ENCODE assay signal across 15 cellular contexts in the genomic region with DNA sequence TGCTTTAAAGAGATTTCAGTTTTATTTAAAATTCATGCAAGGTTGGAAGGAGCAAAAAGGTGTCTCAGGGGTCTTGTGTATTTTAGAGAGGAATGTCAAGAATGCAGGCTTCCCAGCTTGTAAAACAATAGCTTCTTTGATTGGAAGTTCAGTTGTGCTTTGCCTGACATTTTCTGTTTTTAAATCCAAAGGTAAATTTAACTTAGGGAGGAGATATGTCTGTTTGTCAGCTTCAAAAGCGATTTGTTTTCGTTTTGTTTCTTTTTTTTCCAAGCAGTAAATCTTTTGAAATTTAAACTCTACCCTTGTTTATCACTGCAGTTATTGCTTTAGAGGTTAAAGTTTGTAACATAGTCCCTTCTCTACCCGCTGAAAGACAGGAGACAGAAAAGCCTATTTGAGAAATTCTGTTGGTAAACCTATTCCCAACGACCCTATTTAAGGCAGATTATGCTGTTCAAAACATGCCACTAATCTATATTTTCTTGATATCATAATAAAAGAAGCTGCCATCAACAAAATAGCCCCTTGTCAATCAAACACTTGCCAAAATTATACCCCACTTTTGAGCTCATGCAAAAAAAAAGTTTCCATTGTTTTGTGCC.
DNase-seq lines count a peak whose midpoint lies in the region; ATAC-seq, FAIRE-seq and TF ChIP-seq lines count a peak whose summit lies in the region.
"Had no signal": no experiment of that assay in that cellular context is flagged by ENCODE, and none has a peak within 500 bp of the region (broad histone marks: within the 10 kb centered on the region; RNA-seq: fewer than 3 reads in every experiment).

No MANE protein-coding gene starts in this region.

- no peak for TF ChIP-seq CTCF in 22Rv1 (IDR thresholded peaks at IDR 0.05)
- no peak for TF ChIP-seq CTCF in H1 (IDR thresholded peaks at IDR 0.05; ENCODE audit: control extremely low read depth in 1 of 3, insufficient read depth in 1 of 3, low read depth in 1 of 3, low read length in 3 of 3)

- H2BK20ac ChIP-seq in H1 (ENCODE audit: low read length) = no peak overlapping the region

- ATAC-seq in HG02870 (IDR thresholded peaks at IDR 0.05; ENCODE audit: unreplicated experiment) (no peak), GM19328 (IDR thresholded peaks at IDR 0.05; ENCODE audit: unreplicated experiment) (no peak)
- ATAC-seq: pancreas had no signal

- H3K4me2 ChIP-seq in H1 (ENCODE audit: insufficient read depth in 1 of 2, low read depth in 2 of 2, low read length in 2 of 2) (peak overlapping the region in 1 of 2 experiments; percentile 54; a peak in 2 of 4 replicates), mesendoderm (ENCODE audit: low read length) (no peak overlapping the region)
- H3K4me2 ChIP-seq: KMS-11 had no signal

- H3K36me3 ChIP-seq in H1 (ENCODE audit: control insufficient read depth in 2 of 4, insufficient read depth in 4 of 4, low read length in 3 of 4) = no peaks in the 10 kb centered on the region
- no peaks in the 10 kb centered on the region for H3K36me3 ChIP-seq in mesendoderm (ENCODE audit: control insufficient read depth, insufficient read depth, low read length)
- H3K36me3 ChIP-seq: pancreas had no signal

- H2BK12ac ChIP-seq in H1 (ENCODE audit: low read depth, low read length) = no peak overlapping the region

- H3K23me2 ChIP-seq in H1 (ENCODE audit: low read depth, low read length) = no peaks in the 10 kb centered on the region

- H3K27me3 ChIP-seq in H1 (replicated peaks in 1 of 4; ENCODE audit: control insufficient read depth in 3 of 4, extremely low read depth in 1 of 4, insufficient read depth in 3 of 4, low read length in 3 of 4) (no peaks in the 10 kb centered on the region), mesendoderm (ENCODE audit: insufficient read depth, low read length, poor library complexity) (no peaks in the 10 kb centered on the region)
- H3K27me3 ChIP-seq: pancreas had no signal

- H3K14ac ChIP-seq in H1 (ENCODE audit: insufficient read length) = no peak overlapping the region

- TF ChIP-seq POLR2A in H1 (IDR thresholded peaks at IDR 0.05; ENCODE audit: control extremely low read depth in 1 of 2, low read depth in 2 of 2, low read length in 2 of 2) = no peak
- no peak for TF ChIP-seq POLR2A in erythroblast (IDR thresholded peaks at IDR 0.05; ENCODE audit: low read length)

- H3K9me3 Mint-ChIP-seq in activated naive CD4-positive, alpha-beta T cell treated with anti-CD3 and anti-CD28 coated beads, Interleukin-2, amount 10 ng/mL, durations not matched to agents 7 days and 5 days = no peaks in the 10 kb centered on the region
- H3K9me3 Mint-ChIP-seq: CD4-positive, alpha-beta T cell had no signal

- H3K4me1 ChIP-seq in H1 (replicated peaks in 1 of 4; ENCODE audit: control insufficient read depth in 3 of 4, insufficient read depth in 4 of 4, low read length in 3 of 4) (peaks cover 0 to 10% (median 0%) of the 10 kb centered on the region in 4 experiments; a peak in 1 of 7 replicates), mesendoderm (ENCODE audit: control insufficient read depth, low read depth, low read length) (no peaks in the 10 kb centered on the region)
- H3K4me1 ChIP-seq: pancreas had no signal

- WGBS in H1 (ENCODE audit: extremely low coverage in 1 of 2, insufficient coverage in 1 of 2, insufficient read length in 1 of 2, insufficient replicate concordance in 2 of 2, low coverage in 1 of 2, low lambda C conversion rate in 2 of 2, missing lambda C conversion rate in 1 of 2), 2 experiments = 2% methylated on average over 4 of the region's 4 CpGs; no CpG with 5 or more reads in 1 of the 2 experiments
- WGBS in mesendoderm (ENCODE audit: extremely low coverage, insufficient coverage, low lambda C conversion rate) = no CpG with 5 or more reads among the region's 4 CpGs

- no peaks in the 10 kb centered on the region for H3K79me2 ChIP-seq in H1 (ENCODE audit: control insufficient read depth in 1 of 2, insufficient read depth in 2 of 2, low read length in 2 of 2)
- H3K79me2 ChIP-seq in mesendoderm (ENCODE audit: control insufficient read depth, insufficient read depth, low read length) = no peaks in the 10 kb centered on the region

- H3K27ac ChIP-seq in 22Rv1 = peak overlapping the region; percentile 5
- no peak overlapping the region; the same call in 1 of the 2 replicates for H3K27ac ChIP-seq in H1 (ENCODE audit: low read depth, low read length)
- H3K27ac ChIP-seq in mesendoderm (ENCODE audit: low read depth, low read length) = no peak overlapping the region
- H3K27ac ChIP-seq: KMS-11 had no signal

- H3K18ac ChIP-seq in H1 (ENCODE audit: extremely low read depth, low read length) = no peak overlapping the region
- no peak overlapping the region for H3K18ac ChIP-seq in mesendoderm (ENCODE audit: low read length)

- peak overlapping the region in 1 of 4 experiments; percentile 13; a peak in 1 of 7 replicates for H3K9ac ChIP-seq in H1 (replicated peaks in 1 of 4; ENCODE audit: extremely low read depth in 1 of 4, low read depth in 3 of 4, low read length in 3 of 4)
- no peak overlapping the region for H3K9ac ChIP-seq in mesendoderm (ENCODE audit: low read length)
- H3K9ac ChIP-seq: KMS-11 had no signal

- H2BK5ac ChIP-seq in H1 (ENCODE audit: low read depth, low read length) (no peak overlapping the region), mesendoderm (ENCODE audit: low read length) (no peak overlapping the region)

- no peaks in the 10 kb centered on the region for H3K4me1 Mint-ChIP-seq in activated naive CD4-positive, alpha-beta T cell treated with anti-CD3 and anti-CD28 coated beads, Interleukin-2, amount 10 ng/mL, durations not matched to agents 7 days and 5 days
- H3K4me1 Mint-ChIP-seq: immature natural killer cell had no signal

- H2AK5ac ChIP-seq in H1 (ENCODE audit: low read depth, low read length) = no peak overlapping the region
- H2AK5ac ChIP-seq in mesendoderm (ENCODE audit: low read length) = no peak overlapping the region

- no peak overlapping the region for H4K5ac ChIP-seq in H1 (ENCODE audit: insufficient read length, low read depth, low read length)
- H4K5ac ChIP-seq in mesendoderm (ENCODE audit: low read length) = no peak overlapping the region

- no peak overlapping the region for H3K56ac ChIP-seq in H1 (replicated peaks; ENCODE audit: insufficient read length, low read depth, low read length)
- no peak overlapping the region for H3K56ac ChIP-seq in mesendoderm (ENCODE audit: low read length)

- no peak overlapping the region for H3K4me3 Mint-ChIP-seq in activated naive CD4-positive, alpha-beta T cell treated with anti-CD3 and anti-CD28 coated beads, Interleukin-2, amount 10 ng/mL, durations not matched to agents 7 days and 5 days
- H3K4me3 Mint-ChIP-seq: CD4-positive, alpha-beta T cell; immature natural killer cell had no signal

- TF ChIP-seq RAD21 in H1 (IDR thresholded peaks at IDR 0.05 in 1 of 2, conservative IDR thresholded peaks at IDR 0.05 in 1 of 2; ENCODE audit: low read depth in 2 of 2, low read length in 2 of 2) = no peak

- H3K23ac ChIP-seq in H1 (ENCODE audit: insufficient read length) (no peak overlapping the region), mesendoderm (ENCODE audit: low read length) (no peak overlapping the region)

- DNase-seq in HuH-7 (ENCODE audit: low spot score) = peak; percentile 44
- DNase-seq in H1 (ENCODE audit: low read depth in 1 of 2, low spot score in 2 of 2) = peak in 1 of 2 experiments; percentile 2
- DNase-seq in mesendoderm = peak; percentile 81
- no peak for DNase-seq in activated naive CD4-positive, alpha-beta T cell treated with anti-CD3 and anti-CD28 coated beads, Interleukin-2, amount 10 ng/mL, durations not matched to agents 7 days and 5 days
- DNase-seq in erythroblast (lab: John Stamatoyannopoulos, UW) = no peak
- DNase-seq: activated effector memory CD4-positive, alpha-beta T cell treated with Interleukin-2 at 50 U/mL for 16 hours; CD4-positive, alpha-beta T cell; immature natural killer cell; NCI-H1417 treated with DMSO at 0.1 percent for 48 hours; NCI-H345; pancreas had no signal

- peak in 1 of 2 experiments; percentile 42; a peak in 1 of 3 replicates for TF ChIP-seq EP300 in H1 (IDR thresholded peaks at IDR 0.05; ENCODE audit: borderline replicate concordance in 1 of 2, low read depth in 2 of 2, low read length in 2 of 2)

- H3K79me1 ChIP-seq in H1 (ENCODE audit: low read depth, low read length) = no peaks in the 10 kb centered on the region
- no peaks in the 10 kb centered on the region for H3K79me1 ChIP-seq in mesendoderm (ENCODE audit: low read length)

- no peak overlapping the region for H3K27ac Mint-ChIP-seq in activated naive CD4-positive, alpha-beta T cell treated with anti-CD3 and anti-CD28 coated beads, Interleukin-2, amount 10 ng/mL, durations not matched to agents 7 days and 5 days
- H3K27ac Mint-ChIP-seq: CD4-positive, alpha-beta T cell; immature natural killer cell had no signal

- H3K36me3 Mint-ChIP-seq in activated naive CD4-positive, alpha-beta T cell treated with anti-CD3 and anti-CD28 coated beads, Interleukin-2, amount 10 ng/mL, durations not matched to agents 7 days and 5 days = no peaks in the 10 kb centered on the region
- H3K36me3 Mint-ChIP-seq: immature natural killer cell had no signal

- no peaks in the 10 kb centered on the region for H3K9me3 ChIP-seq in H1 (ENCODE audit: insufficient read depth in 2 of 2, low read depth in 1 of 2, low read length in 1 of 2)
- H3K9me3 ChIP-seq: pancreas had no signal

- no peaks in the 10 kb centered on the region for H4K20me1 ChIP-seq in H1 (replicated peaks in 1 of 2; ENCODE audit: control insufficient read depth in 1 of 2, insufficient read depth in 2 of 2, low read length in 2 of 2)

- FAIRE-seq in H1 (lab: Jason Lieb, UNC) = peak; percentile 91
- FAIRE-seq: pancreas had no signal

- no peak overlapping the region for H4K8ac ChIP-seq in H1 (ENCODE audit: extremely low read depth, insufficient read depth, low read length)
- no peak overlapping the region for H4K8ac ChIP-seq in mesendoderm (ENCODE audit: low read depth, low read length)

- H3K4ac ChIP-seq in H1 (replicated peaks; ENCODE audit: insufficient read length, low read depth, low read length) = no peak overlapping the region
- no peak overlapping the region for H3K4ac ChIP-seq in mesendoderm (ENCODE audit: low read depth, low read length)

- H2BK15ac ChIP-seq in H1 (ENCODE audit: low read length) (no peak overlapping the region), mesendoderm (replicated peaks; ENCODE audit: low read depth) (no peak overlapping the region)

- no peak overlapping the region for H2BK120ac ChIP-seq in H1 (replicated peaks; ENCODE audit: low read depth, low read length)
- no peak overlapping the region for H2BK120ac ChIP-seq in mesendoderm (ENCODE audit: low read depth, low read length)

- H3K27me3 Mint-ChIP-seq in activated naive CD4-positive, alpha-beta T cell treated with anti-CD3 and anti-CD28 coated beads, Interleukin-2, amount 10 ng/mL, durations not matched to agents 7 days and 5 days = no peaks in the 10 kb centered on the region

- CTCF ChIA-PET in H1 (lab: Charles Lee; ENCODE audit: partially characterized antibody) = interaction anchor here (0.6 to 1.5 kb wide), 2 partner anchors 14 to 575 kb away, joined by 3 to 4 read pairs; no protein-coding TSS in a partner anchor
- CTCF ChIA-PET in activated naive CD4-positive, alpha-beta T cell treated with anti-CD3 and anti-CD28 coated beads, Interleukin-2, amount 10 ng/mL, durations not matched to agents 7 days and 5 days (lab: Charles Lee) = no interaction called here

- H4K91ac ChIP-seq in H1 (replicated peaks; ENCODE audit: insufficient read length, low read length) = no peak overlapping the region

- POLR2A ChIA-PET in H1 (lab: Charles Lee; ENCODE audit: partially characterized antibody) = no interaction called here

- H2AFZ ChIP-seq in H1 (ENCODE audit: low read length) = no peak overlapping the region

- H3K4me3 ChIP-seq in H1 (ENCODE audit: extremely low read depth in 1 of 4, insufficient read depth in 2 of 4, low read depth in 3 of 4, low read length in 4 of 4) (peak overlapping the region in 1 of 4 experiments; percentile 44; a peak in 2 of 8 replicates), mesendoderm (ENCODE audit: low read length) (no peak overlapping the region)
- H3K4me3 ChIP-seq: pancreas had no signal

Comparison
In these comparisons a context has a peak if more than half of its experiments do, and no peak if none do; other contexts are left out.
1. DNase-seq: peak in HuH-7 (single experiment) and mesendoderm (single experiment); none in activated naive CD4-positive, alpha-beta T cell treated with anti-CD3 and anti-CD28 coated beads, Interleukin-2, amount 10 ng/mL, durations not matched to agents 7 days and 5 days (single experiment) and erythroblast (0 of 2).